Comparison of ENCODE assay signal across 1 cellular context in genomic region chrX:133380882-133381619, GRCh38.
TF ChIP-seq lines count a peak whose summit lies in the region.

No MANE protein-coding gene starts in this region.

TF ChIP-seq in WTC11, 78 proteins besides CTCF, POLR2A, EP300 and RAD21 (continued from another document):
- TF ChIP-seq, protein P1, sequence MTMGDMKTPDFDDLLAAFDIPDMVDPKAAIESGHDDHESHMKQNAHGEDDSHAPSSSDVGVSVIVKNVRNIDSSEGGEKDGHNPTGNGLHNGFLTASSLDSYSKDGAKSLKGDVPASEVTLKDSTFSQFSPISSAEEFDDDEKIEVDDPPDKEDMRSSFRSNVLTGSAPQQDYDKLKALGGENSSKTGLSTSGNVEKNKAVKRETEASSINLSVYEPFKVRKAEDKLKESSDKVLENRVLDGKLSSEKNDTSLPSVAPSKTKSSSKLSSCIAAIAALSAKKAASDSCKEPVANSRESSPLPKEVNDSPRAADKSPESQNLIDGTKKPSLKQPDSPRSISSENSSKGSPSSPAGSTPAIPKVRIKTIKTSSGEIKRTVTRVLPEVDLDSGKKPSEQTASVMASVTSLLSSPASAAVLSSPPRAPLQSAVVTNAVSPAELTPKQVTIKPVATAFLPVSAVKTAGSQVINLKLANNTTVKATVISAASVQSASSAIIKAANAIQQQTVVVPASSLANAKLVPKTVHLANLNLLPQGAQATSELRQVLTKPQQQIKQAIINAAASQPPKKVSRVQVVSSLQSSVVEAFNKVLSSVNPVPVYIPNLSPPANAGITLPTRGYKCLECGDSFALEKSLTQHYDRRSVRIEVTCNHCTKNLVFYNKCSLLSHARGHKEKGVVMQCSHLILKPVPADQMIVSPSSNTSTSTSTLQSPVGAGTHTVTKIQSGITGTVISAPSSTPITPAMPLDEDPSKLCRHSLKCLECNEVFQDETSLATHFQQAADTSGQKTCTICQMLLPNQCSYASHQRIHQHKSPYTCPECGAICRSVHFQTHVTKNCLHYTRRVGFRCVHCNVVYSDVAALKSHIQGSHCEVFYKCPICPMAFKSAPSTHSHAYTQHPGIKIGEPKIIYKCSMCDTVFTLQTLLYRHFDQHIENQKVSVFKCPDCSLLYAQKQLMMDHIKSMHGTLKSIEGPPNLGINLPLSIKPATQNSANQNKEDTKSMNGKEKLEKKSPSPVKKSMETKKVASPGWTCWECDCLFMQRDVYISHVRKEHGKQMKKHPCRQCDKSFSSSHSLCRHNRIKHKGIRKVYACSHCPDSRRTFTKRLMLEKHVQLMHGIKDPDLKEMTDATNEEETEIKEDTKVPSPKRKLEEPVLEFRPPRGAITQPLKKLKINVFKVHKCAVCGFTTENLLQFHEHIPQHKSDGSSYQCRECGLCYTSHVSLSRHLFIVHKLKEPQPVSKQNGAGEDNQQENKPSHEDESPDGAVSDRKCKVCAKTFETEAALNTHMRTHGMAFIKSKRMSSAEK (CRISPR knock-in tag; IDR thresholded peaks at IDR 0.05; ENCODE audit: borderline replicate concordance) = no peak
- TF ChIP-seq JAZF1 (CRISPR knock-in tag; IDR thresholded peaks at IDR 0.05) (no peak), ZNF138 (CRISPR knock-in tag; conservative IDR thresholded peaks at IDR 0.05) (no peak), KAT7 (CRISPR knock-in tag; IDR thresholded peaks at IDR 0.05; ENCODE audit: borderline replicate concordance) (no peak), TCF7 (CRISPR knock-in tag; IDR thresholded peaks at IDR 0.05; ENCODE audit: low read depth) (no peak), FOXP4 (CRISPR knock-in tag; IDR thresholded peaks at IDR 0.05) (no peak), CREB1 (CRISPR knock-in tag; IDR thresholded peaks at IDR 0.05) (no peak), PREB (CRISPR knock-in tag; IDR thresholded peaks at IDR 0.05; ENCODE audit: borderline replicate concordance) (no peak), ZMAT4 (CRISPR knock-in tag; IDR thresholded peaks at IDR 0.05) (no peak), ZNF423 (CRISPR knock-in tag; IDR thresholded peaks at IDR 0.05) (no peak), NFATC4 (CRISPR knock-in tag; IDR thresholded peaks at IDR 0.05) (no peak)
- TF ChIP-seq, protein P2, sequence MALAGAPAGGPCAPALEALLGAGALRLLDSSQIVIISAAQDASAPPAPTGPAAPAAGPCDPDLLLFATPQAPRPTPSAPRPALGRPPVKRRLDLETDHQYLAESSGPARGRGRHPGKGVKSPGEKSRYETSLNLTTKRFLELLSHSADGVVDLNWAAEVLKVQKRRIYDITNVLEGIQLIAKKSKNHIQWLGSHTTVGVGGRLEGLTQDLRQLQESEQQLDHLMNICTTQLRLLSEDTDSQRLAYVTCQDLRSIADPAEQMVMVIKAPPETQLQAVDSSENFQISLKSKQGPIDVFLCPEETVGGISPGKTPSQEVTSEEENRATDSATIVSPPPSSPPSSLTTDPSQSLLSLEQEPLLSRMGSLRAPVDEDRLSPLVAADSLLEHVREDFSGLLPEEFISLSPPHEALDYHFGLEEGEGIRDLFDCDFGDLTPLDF (CRISPR knock-in tag; IDR thresholded peaks at IDR 0.05) = no peak
